In the genomic region with DNA sequence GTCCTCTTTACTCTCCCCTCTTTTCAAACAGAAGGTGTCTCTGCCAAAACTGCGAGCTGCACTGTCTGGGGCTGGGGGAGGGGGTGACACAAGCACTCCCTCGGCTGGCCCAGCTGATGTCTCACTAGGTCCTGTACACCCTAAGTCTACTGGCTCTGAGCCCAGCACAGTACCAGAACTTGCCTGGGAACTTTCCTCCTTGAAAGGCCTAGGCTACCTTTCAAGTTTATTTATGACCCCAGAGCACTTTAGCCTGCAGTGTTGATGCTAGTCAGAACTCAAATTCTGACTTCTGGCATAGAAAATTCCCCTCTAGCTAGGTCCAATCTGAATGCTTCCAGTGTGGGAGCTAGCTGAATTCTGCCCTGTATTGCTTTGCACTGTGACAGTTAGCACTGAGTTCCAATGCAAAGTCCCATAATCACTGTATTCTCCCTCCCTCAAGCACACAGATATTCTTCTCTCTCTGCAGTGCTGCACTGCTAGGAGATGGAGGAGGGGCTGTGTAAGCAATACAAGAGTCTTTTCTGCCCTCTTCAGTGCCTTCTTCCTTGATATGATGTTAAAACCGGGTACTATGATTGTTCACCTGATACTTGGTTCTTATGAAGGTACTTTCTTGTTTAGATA, we compare ENCODE assay signal across 1 cellular context.
TF ChIP-seq lines count a peak whose summit lies in the region.

No MANE protein-coding gene starts in this region.

TF ChIP-seq in GM12878, 131 proteins besides CTCF, POLR2A, EP300 and RAD21 (continued from another document):
- TF ChIP-seq, protein P1, sequence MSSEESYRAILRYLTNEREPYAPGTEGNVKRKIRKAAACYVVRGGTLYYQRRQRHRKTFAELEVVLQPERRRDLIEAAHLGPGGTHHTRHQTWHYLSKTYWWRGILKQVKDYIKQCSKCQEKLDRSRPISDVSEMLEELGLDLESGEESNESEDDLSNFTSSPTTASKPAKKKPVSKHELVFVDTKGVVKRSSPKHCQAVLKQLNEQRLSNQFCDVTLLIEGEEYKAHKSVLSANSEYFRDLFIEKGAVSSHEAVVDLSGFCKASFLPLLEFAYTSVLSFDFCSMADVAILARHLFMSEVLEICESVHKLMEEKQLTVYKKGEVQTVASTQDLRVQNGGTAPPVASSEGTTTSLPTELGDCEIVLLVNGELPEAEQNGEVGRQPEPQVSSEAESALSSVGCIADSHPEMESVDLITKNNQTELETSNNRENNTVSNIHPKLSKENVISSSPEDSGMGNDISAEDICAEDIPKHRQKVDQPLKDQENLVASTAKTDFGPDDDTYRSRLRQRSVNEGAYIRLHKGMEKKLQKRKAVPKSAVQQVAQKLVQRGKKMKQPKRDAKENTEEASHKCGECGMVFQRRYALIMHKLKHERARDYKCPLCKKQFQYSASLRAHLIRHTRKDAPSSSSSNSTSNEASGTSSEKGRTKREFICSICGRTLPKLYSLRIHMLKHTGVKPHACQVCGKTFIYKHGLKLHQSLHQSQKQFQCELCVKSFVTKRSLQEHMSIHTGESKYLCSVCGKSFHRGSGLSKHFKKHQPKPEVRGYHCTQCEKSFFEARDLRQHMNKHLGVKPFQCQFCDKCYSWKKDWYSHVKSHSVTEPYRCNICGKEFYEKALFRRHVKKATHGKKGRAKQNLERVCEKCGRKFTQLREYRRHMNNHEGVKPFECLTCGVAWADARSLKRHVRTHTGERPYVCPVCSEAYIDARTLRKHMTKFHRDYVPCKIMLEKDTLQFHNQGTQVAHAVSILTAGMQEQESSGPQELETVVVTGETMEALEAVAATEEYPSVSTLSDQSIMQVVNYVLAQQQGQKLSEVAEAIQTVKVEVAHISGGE (CRISPR knock-in tag; IDR thresholded peaks at IDR 0.05): no peak
TF ChIP-seq in GM12878: peak in this region for 0.
